1 cellular context compared by ENCODE assay signal in the genomic region with DNA sequence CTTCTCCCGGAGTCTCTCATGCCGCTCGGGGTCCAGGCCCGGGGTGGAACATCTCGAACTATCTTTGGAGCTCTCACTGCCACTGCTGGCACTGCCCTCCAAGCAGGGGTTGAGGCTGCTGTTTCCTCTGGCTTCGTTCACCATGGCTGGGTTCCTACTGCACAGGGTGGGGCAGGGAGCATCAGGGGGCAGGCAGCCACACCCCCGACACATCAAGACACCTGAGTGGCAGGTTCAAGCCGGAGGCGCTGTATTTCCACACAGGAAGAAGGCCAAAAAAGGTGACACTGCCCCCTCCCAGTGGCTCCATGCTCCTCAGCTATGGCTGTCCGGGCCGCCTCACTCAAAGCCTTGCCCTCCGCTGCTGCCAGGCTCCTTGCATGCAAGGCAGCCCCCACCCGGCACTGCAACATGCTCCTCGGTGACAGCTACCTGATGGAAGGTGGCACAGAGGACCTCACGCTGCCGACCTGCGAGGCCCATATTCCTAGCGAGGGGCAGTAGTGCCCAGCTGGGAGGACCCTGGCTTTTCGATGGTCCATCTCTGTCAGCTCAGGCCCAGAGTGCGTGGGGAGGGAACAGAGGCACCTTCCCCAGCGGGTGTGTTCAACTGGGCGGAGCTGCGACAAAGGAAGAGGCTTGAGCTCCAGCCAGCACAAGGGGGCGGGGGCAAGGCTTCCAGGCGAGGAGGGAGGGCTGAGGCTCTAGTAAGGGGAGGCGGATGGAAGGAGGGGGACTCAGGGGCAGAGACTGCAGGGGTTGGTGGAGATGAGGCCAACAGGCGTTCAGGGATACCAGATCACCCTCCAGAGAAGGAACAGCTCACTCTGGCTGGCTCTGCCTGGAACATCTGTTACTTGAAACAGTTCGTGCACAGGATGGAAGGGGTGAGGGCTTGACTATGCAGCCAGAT.
A peak's percentile ranks its signal among the peaks of the same experiment; 100 is the strongest.
TF ChIP-seq lines count a peak whose summit lies in the region.

No MANE protein-coding gene starts in this region.

TF ChIP-seq in H1, 55 proteins besides CTCF, POLR2A, EP300 and RAD21:
- TF ChIP-seq HDAC2 (IDR thresholded peaks at IDR 0.05; ENCODE audit: borderline replicate concordance in 1 of 2, low read depth in 2 of 2, low read length in 2 of 2), result peak in 1 of 2 experiments; percentile 60; a peak in 1 of 4 replicates
- TF ChIP-seq ASH2L (IDR thresholded peaks at IDR 0.05; ENCODE audit: low read length), result peak; percentile 55
- peak; percentile 93 for TF ChIP-seq SAP30 (IDR thresholded peaks at IDR 0.05; ENCODE audit: insufficient read depth, insufficient replicate concordance, low read length)
- TF ChIP-seq, protein P1, sequence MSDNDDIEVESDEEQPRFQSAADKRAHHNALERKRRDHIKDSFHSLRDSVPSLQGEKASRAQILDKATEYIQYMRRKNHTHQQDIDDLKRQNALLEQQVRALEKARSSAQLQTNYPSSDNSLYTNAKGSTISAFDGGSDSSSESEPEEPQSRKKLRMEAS (IDR thresholded peaks at IDR 0.05), result peak; percentile 68
- peak; percentile 20 to 83; a peak in 2 of 4 replicates for TF ChIP-seq SIN3A (conservative IDR thresholded peaks at IDR 0.05 in 1 of 2, IDR thresholded peaks at IDR 0.05 in 1 of 2; ENCODE audit: low read depth in 1 of 2, low read length in 2 of 2)
- TF ChIP-seq GTF2F1 (IDR thresholded peaks at IDR 0.05; ENCODE audit: borderline replicate concordance, low read depth, low read length), result no peak
- TF ChIP-seq YY1 (IDR thresholded peaks at IDR 0.05; ENCODE audit: low read depth, low read length), result no peak
- TF ChIP-seq SP1 (IDR thresholded peaks at IDR 0.05; ENCODE audit: low read depth, low read length), result peak; percentile 39; the same call in 1 of the 2 replicates
- peak; percentile 59; the same call in 1 of the 2 replicates for TF ChIP-seq TAF1 (IDR thresholded peaks at IDR 0.05; ENCODE audit: low read depth, low read length)
- peak; percentile 47; the same call in 1 of the 2 replicates for TF ChIP-seq SRF (IDR thresholded peaks at IDR 0.05; ENCODE audit: low read depth, low read length)
